Comparison of ENCODE assay signal across 17 cellular contexts in the genomic region with DNA sequence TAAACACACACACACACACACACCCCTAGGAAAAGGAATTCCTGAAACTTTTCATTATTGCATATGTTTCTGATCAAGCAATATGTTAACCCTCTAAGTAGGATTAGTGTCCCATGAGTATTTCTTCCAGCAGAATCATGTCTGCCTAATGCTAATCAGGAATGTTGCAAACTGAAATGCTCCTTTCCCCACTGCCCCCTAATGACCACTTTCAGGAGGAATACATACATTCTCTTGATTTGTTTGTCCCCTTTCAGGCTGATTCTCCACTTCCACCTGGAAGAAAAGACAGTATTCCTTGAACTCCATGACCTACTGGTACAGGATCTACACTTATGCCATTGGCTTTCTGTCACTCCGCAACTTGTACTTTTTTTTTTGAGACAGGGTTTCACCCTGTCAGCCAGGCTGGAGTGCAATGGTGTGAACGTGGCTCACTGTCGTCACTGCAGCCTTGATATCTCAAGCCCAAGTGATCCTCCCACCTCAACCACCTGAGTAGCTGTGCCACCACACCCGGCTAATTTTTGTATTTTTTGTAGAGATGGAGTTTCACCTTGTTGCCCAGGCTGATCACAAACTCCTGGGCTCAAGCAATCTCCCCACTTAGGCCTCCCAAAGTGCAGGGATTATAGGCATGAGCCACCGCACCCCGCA. TPM values are rescaled to one million over a fixed set of nuclear protein-coding genes. Genes with fewer than 3 reads are reported as not detected.
DNase-seq lines count a peak whose midpoint lies in the region; ATAC-seq and TF ChIP-seq lines count a peak whose summit lies in the region.
"Had no signal": no experiment of that assay in that cellular context is flagged by ENCODE, and none has a peak within 500 bp of the region (broad histone marks: within the 10 kb centered on the region; RNA-seq: fewer than 3 reads in every experiment).

No MANE protein-coding gene starts in this region.

- ATAC-seq in activated CD8-positive, alpha-beta T cell treated with anti-CD3 and anti-CD28 coated beads for 36 hours, result no peak
- no peak for ATAC-seq in activated CD8-positive, alpha-beta T cell treated with anti-CD3 and anti-CD28 coated beads, Interleukin-2, amount 10 ng/mL, durations not matched to agents 7 days and 5 days
- ATAC-seq in CD4-positive, alpha-beta T cell (ENCODE audit: poor library complexity), result no peak

- no peaks in the 10 kb centered on the region for H3K27me3 ChIP-seq in CD4-positive, alpha-beta T cell (ENCODE audit: control insufficient read depth, insufficient read depth, low read length)
- H3K27me3 ChIP-seq: BLaER1 treated with 17β-estradiol and CSF1 and Interleukin-3, amounts not matched to agents 10 nM and 100 nM had no signal

- POLR2A ChIA-PET in activated CD8-positive, alpha-beta T cell treated with anti-CD3 and anti-CD28 coated beads for 36 hours (lab: Charles Lee), result no interaction called here
- POLR2A ChIA-PET in activated CD8-positive, alpha-beta T cell treated with anti-CD3 and anti-CD28 coated beads, Interleukin-2, amount 10 ng/mL, durations not matched to agents 7 days and 5 days (lab: Charles Lee), result no interaction called here
- POLR2A ChIA-PET in CD4-positive, alpha-beta T cell (lab: Charles Lee), result no interaction called here

- no peak overlapping the region for H3K27ac ChIP-seq in CD4-positive, alpha-beta T cell (ENCODE audit: low read depth, low read length)
- H3K27ac ChIP-seq: BLaER1 treated with 17β-estradiol and CSF1 and Interleukin-3, amounts not matched to agents 10 nM and 100 nM had no signal

- no peak overlapping the region for H3K4me3 Mint-ChIP-seq in activated CD8-positive, alpha-beta T cell treated with anti-CD3 and anti-CD28 coated beads for 36 hours
- H3K4me3 Mint-ChIP-seq in activated CD8-positive, alpha-beta T cell treated with anti-CD3 and anti-CD28 coated beads, Interleukin-2, amount 10 ng/mL, durations not matched to agents 7 days and 5 days, result no peak overlapping the region
- no peak overlapping the region for H3K4me3 Mint-ChIP-seq in CD4-positive, alpha-beta T cell
- H3K4me3 Mint-ChIP-seq in activated naive CD8-positive, alpha-beta T cell treated with anti-CD3 and anti-CD28 coated beads for 36 hours, result peak overlapping the region; percentile 30
- H3K4me3 Mint-ChIP-seq in glutamatergic neuron (ENCODE audit: unreplicated experiment) (no peak overlapping the region), CD14-positive monocyte (no peak overlapping the region)
- H3K4me3 Mint-ChIP-seq: IgD-negative memory B cell had no signal

- peaks cover 58% of the 10 kb centered on the region for H3K4me1 Mint-ChIP-seq in activated CD8-positive, alpha-beta T cell treated with anti-CD3 and anti-CD28 coated beads for 36 hours (ENCODE audit: low read depth)
- peaks cover 4% of the 10 kb centered on the region for H3K4me1 Mint-ChIP-seq in activated CD8-positive, alpha-beta T cell treated with anti-CD3 and anti-CD28 coated beads, Interleukin-2, amount 10 ng/mL, durations not matched to agents 7 days and 5 days (ENCODE audit: low read depth)
- H3K4me1 Mint-ChIP-seq in CD4-positive, alpha-beta T cell (ENCODE audit: low read depth), result peaks cover 21% of the 10 kb centered on the region
- peaks cover 64% of the 10 kb centered on the region for H3K4me1 Mint-ChIP-seq in activated naive CD8-positive, alpha-beta T cell treated with anti-CD3 and anti-CD28 coated beads for 36 hours
- H3K4me1 Mint-ChIP-seq in glutamatergic neuron (ENCODE audit: low read depth, unreplicated experiment), result peaks cover 9% of the 10 kb centered on the region
- peaks cover 43% of the 10 kb centered on the region for H3K4me1 Mint-ChIP-seq in CD14-positive monocyte

- H3K27me3 Mint-ChIP-seq in activated CD8-positive, alpha-beta T cell treated with anti-CD3 and anti-CD28 coated beads for 36 hours, result no peaks in the 10 kb centered on the region
- no peaks in the 10 kb centered on the region for H3K27me3 Mint-ChIP-seq in activated CD8-positive, alpha-beta T cell treated with anti-CD3 and anti-CD28 coated beads, Interleukin-2, amount 10 ng/mL, durations not matched to agents 7 days and 5 days (ENCODE audit: low read depth)
- no peaks in the 10 kb centered on the region for H3K27me3 Mint-ChIP-seq in CD4-positive, alpha-beta T cell
- no peaks in the 10 kb centered on the region for H3K27me3 Mint-ChIP-seq in activated naive CD8-positive, alpha-beta T cell treated with anti-CD3 and anti-CD28 coated beads for 36 hours
- H3K27me3 Mint-ChIP-seq in glutamatergic neuron (ENCODE audit: unreplicated experiment) (no peaks in the 10 kb centered on the region), CD14-positive monocyte (ENCODE audit: low read depth in 3 of 3) (no peaks in the 10 kb centered on the region)
- H3K27me3 Mint-ChIP-seq: IgD-negative memory B cell had no signal

- DNase-seq in activated CD8-positive, alpha-beta T cell treated with anti-CD3 and anti-CD28 coated beads for 36 hours, result peak; percentile 16
- DNase-seq in activated CD8-positive, alpha-beta T cell treated with anti-CD3 and anti-CD28 coated beads, Interleukin-2, amount 10 ng/mL, durations not matched to agents 7 days and 5 days, result no peak
- no peak for DNase-seq in CD4-positive, alpha-beta T cell
- no peak for DNase-seq in activated naive CD8-positive, alpha-beta T cell treated with anti-CD3 and anti-CD28 coated beads for 36 hours
- DNase-seq in glutamatergic neuron, result no peak
- no peak for DNase-seq in NCI-H2171 treated with DMSO at 0.1 percent for 48 hours (lab: John Stamatoyannopoulos, UW)
- DNase-seq in dedifferentiated amniotic fluid mesenchymal stem cell (ENCODE audit: extremely low spot score), result no peak
- DNase-seq in CD14-positive monocyte (ENCODE audit: low spot score), result no peak
- DNase-seq: Caco-2, HCEC 1CT, MV-4-11, NCI-H1417 treated with DMSO at 0.1 percent for 48 hours, NCI-H2029 treated with DMSO at 0.1 percent for 48 hours, OCI-M1, RPMI8226 had no signal

- TF ChIP-seq CTCF in activated CD8-positive, alpha-beta T cell treated with anti-CD3 and anti-CD28 coated beads for 36 hours (IDR thresholded peaks at IDR 0.05), result no peak
- no peak for TF ChIP-seq CTCF in CD4-positive, alpha-beta T cell (IDR thresholded peaks at IDR 0.05)
- TF ChIP-seq CTCF in glutamatergic neuron (IDR thresholded peaks at IDR 0.05; ENCODE audit: partially characterized antibody, unreplicated experiment) (no peak), CD14-positive monocyte (IDR thresholded peaks at IDR 0.05) (no peak)

- intact Hi-C loops in activated CD8-positive, alpha-beta T cell treated with anti-CD3 and anti-CD28 coated beads for 36 hours (cut with micrococcal nuclease), result no loop called here
- intact Hi-C loops in CD4-positive, alpha-beta T cell (cut with DNase I, micrococcal nuclease), result loop anchor here in 1 of 2 experiments (10.0 kb wide), 1 partner anchor 705 kb away; no protein-coding TSS in a partner anchor
- intact Hi-C loops in CD14-positive monocyte (cut with micrococcal nuclease), result no loop called here

- no peaks in the 10 kb centered on the region for H3K9me3 Mint-ChIP-seq in activated CD8-positive, alpha-beta T cell treated with anti-CD3 and anti-CD28 coated beads for 36 hours
- H3K9me3 Mint-ChIP-seq in activated CD8-positive, alpha-beta T cell treated with anti-CD3 and anti-CD28 coated beads, Interleukin-2, amount 10 ng/mL, durations not matched to agents 7 days and 5 days (ENCODE audit: insufficient read depth), result no peaks in the 10 kb centered on the region
- H3K9me3 Mint-ChIP-seq in CD4-positive, alpha-beta T cell, result no peaks in the 10 kb centered on the region
- no peaks in the 10 kb centered on the region for H3K9me3 Mint-ChIP-seq in activated naive CD8-positive, alpha-beta T cell treated with anti-CD3 and anti-CD28 coated beads for 36 hours
- H3K9me3 Mint-ChIP-seq in glutamatergic neuron (ENCODE audit: unreplicated experiment) (no peaks in the 10 kb centered on the region), CD14-positive monocyte (peaks cover 0 to 3% (median 0%) of the 10 kb centered on the region in 7 donors)
- H3K9me3 Mint-ChIP-seq: IgD-negative memory B cell had no signal

- H3K36me3 Mint-ChIP-seq in activated CD8-positive, alpha-beta T cell treated with anti-CD3 and anti-CD28 coated beads for 36 hours (ENCODE audit: low read depth), result peaks cover 26% of the 10 kb centered on the region
- peaks cover 37% of the 10 kb centered on the region for H3K36me3 Mint-ChIP-seq in activated CD8-positive, alpha-beta T cell treated with anti-CD3 and anti-CD28 coated beads, Interleukin-2, amount 10 ng/mL, durations not matched to agents 7 days and 5 days (ENCODE audit: low read depth)
- peaks cover 44% of the 10 kb centered on the region for H3K36me3 Mint-ChIP-seq in CD4-positive, alpha-beta T cell (ENCODE audit: low read depth)
- peaks cover 36% of the 10 kb centered on the region for H3K36me3 Mint-ChIP-seq in activated naive CD8-positive, alpha-beta T cell treated with anti-CD3 and anti-CD28 coated beads for 36 hours
- H3K36me3 Mint-ChIP-seq in glutamatergic neuron (ENCODE audit: unreplicated experiment) (peaks cover 2% of the 10 kb centered on the region), CD14-positive monocyte (peaks cover 28 to 49% of the 10 kb centered on the region in 2 donors)
- H3K36me3 Mint-ChIP-seq: IgD-negative memory B cell had no signal

- peak overlapping the region; percentile 67 for H3K27ac Mint-ChIP-seq in activated CD8-positive, alpha-beta T cell treated with anti-CD3 and anti-CD28 coated beads for 36 hours
- no peak overlapping the region for H3K27ac Mint-ChIP-seq in activated CD8-positive, alpha-beta T cell treated with anti-CD3 and anti-CD28 coated beads, Interleukin-2, amount 10 ng/mL, durations not matched to agents 7 days and 5 days
- peak overlapping the region; percentile 25 for H3K27ac Mint-ChIP-seq in CD4-positive, alpha-beta T cell
- H3K27ac Mint-ChIP-seq in activated naive CD8-positive, alpha-beta T cell treated with anti-CD3 and anti-CD28 coated beads for 36 hours, result peak overlapping the region; percentile 79
- H3K27ac Mint-ChIP-seq in glutamatergic neuron (ENCODE audit: unreplicated experiment) (peak overlapping the region; percentile 55), CD14-positive monocyte (peak overlapping the region in 1 of 7 donors; percentile 1)

- CTCF ChIA-PET in activated CD8-positive, alpha-beta T cell treated with anti-CD3 and anti-CD28 coated beads for 36 hours (lab: Charles Lee), result interaction anchor here (1.4 to 2.8 kb wide), 2 partner anchors 10 to 57 kb away, joined by 7 to 12 read pairs; a partner anchor contains a TSS
- CTCF ChIA-PET in activated CD8-positive, alpha-beta T cell treated with anti-CD3 and anti-CD28 coated beads, Interleukin-2, amount 10 ng/mL, durations not matched to agents 7 days and 5 days (lab: Charles Lee), result interaction anchor here (0.9 to 2.6 kb wide), 2 partner anchors 11 to 57 kb away, joined by 3 to 10 read pairs; a partner anchor contains a TSS
- CTCF ChIA-PET in CD4-positive, alpha-beta T cell (lab: Charles Lee), result interaction anchor here (1.6 kb wide), 1 partner anchor 10 kb away, joined by 3 read pairs; no protein-coding TSS in a partner anchor

- no peaks in the 10 kb centered on the region for H3K9me3 ChIP-seq in CD4-positive, alpha-beta T cell (ENCODE audit: control insufficient read depth, low read length)
- H3K9me3 ChIP-seq: BLaER1 treated with 17β-estradiol and CSF1 and Interleukin-3, amounts not matched to agents 10 nM and 100 nM; Caco-2 had no signal

RNA-seq across cellular contexts. Expression of a gene that starts 56.7 kb away (rescaled TPM):
- 1 to 10 TPM; 7.2 to 8.3 TPM for total RNA-seq in activated CD8-positive, alpha-beta T cell treated with anti-CD3 and anti-CD28 coated beads for 36 hours
- 10 to 100 TPM; 13.7 to 15.6 TPM for total RNA-seq in activated CD8-positive, alpha-beta T cell treated with anti-CD3 and anti-CD28 coated beads, Interleukin-2, amount 10 ng/mL, durations not matched to agents 7 days and 5 days
- total RNA-seq in CD4-positive, alpha-beta T cell, result 10 to 100 TPM; 12.9 to 15.8 TPM
- total RNA-seq in activated naive CD8-positive, alpha-beta T cell treated with anti-CD3 and anti-CD28 coated beads for 36 hours, result 1 to 10 TPM; 5.6 to 6.5 TPM
- total RNA-seq in glutamatergic neuron (ENCODE audit: unreplicated experiment), result 23.4 TPM
- polyA plus RNA-seq in CD14-positive monocyte, result under 1 TPM; 0.93 to 0.96 TPM
